ENCODE assay signal across 11 cellular contexts in genomic region chr12:54959291-54960018, GRCh38. TPM values are rescaled to one million over a fixed set of nuclear protein-coding genes. Genes with fewer than 3 reads are reported as not detected.
DNase-seq lines count a peak whose midpoint lies in the region; ATAC-seq and TF ChIP-seq lines count a peak whose summit lies in the region.
"Had no signal": no experiment of that assay in that cellular context is flagged by ENCODE, and none has a peak within 500 bp of the region (broad histone marks: within the 10 kb centered on the region; RNA-seq: fewer than 3 reads in every experiment).

No MANE protein-coding gene starts in this region.

- TF ChIP-seq CTCF in GM12865 (IDR thresholded peaks at IDR 0.05; ENCODE audit: insufficient read depth, low read depth, low read length, missing control alignments) = no peak
- no peak for TF ChIP-seq CTCF in body of pancreas (IDR thresholded peaks at IDR 0.05)

- ATAC-seq in GM19395 (IDR thresholded peaks at IDR 0.05; ENCODE audit: unreplicated experiment) (peak; percentile 68), HG03103 (IDR thresholded peaks at IDR 0.05; ENCODE audit: low read depth, unreplicated experiment) (peak; percentile 68), GM21737 (IDR thresholded peaks at IDR 0.05; ENCODE audit: unreplicated experiment) (no peak), body of pancreas (no peak)
- ATAC-seq: left lobe of liver, SK-N-SH treated with all-trans-retinoic acid at 6 μM for 48 hours had no signal

- no peaks in the 10 kb centered on the region for H3K9me3 ChIP-seq in body of pancreas

- H3K27me3 ChIP-seq in body of pancreas = no peaks in the 10 kb centered on the region

- H3K27me3 Mint-ChIP-seq in activated naive CD8-positive, alpha-beta T cell treated with anti-CD3 and anti-CD28 coated beads for 36 hours = no peaks in the 10 kb centered on the region

- intact Hi-C loops in body of pancreas (cut with DNase I) = loop anchor here (10.0 kb wide), 3 partner anchors 205 to 375 kb away; partner anchors contain the start of gene PPP1R1A

- no peak for TF ChIP-seq POLR2A in body of pancreas (IDR thresholded peaks at IDR 0.05)

- 42 to 59% methylated on average over 10 of the region's 10 CpGs for WGBS in body of pancreas, 2 donors

- no peaks in the 10 kb centered on the region for H3K4me1 ChIP-seq in body of pancreas

- H3K4me3 Mint-ChIP-seq in activated naive CD8-positive, alpha-beta T cell treated with anti-CD3 and anti-CD28 coated beads for 36 hours = no peak overlapping the region

- no peak overlapping the region for H3K27ac ChIP-seq in body of pancreas

- DNase-seq in GM12865 (ENCODE audit: low read depth) (peak; percentile 75), NCI-H510A treated with DMSO at 0.1 percent for 48 hours (lab: John Stamatoyannopoulos, UW) (no peak), body of pancreas (no peak), NCI-H345 treated with DMSO at 0.1 percent for 48 hours (lab: John Stamatoyannopoulos, UW; ENCODE audit: unreplicated experiment) (no peak)
- no peak for DNase-seq in activated naive CD8-positive, alpha-beta T cell treated with anti-CD3 and anti-CD28 coated beads for 36 hours
- DNase-seq: NCI-H146 had no signal

- H3K36me3 ChIP-seq in body of pancreas (replicated peaks in 1 of 2; ENCODE audit: insufficient read depth in 1 of 2, low read depth in 2 of 2) = no peaks in the 10 kb centered on the region

- H3K9me3 Mint-ChIP-seq in activated naive CD8-positive, alpha-beta T cell treated with anti-CD3 and anti-CD28 coated beads for 36 hours = peaks cover under 1% of the 10 kb centered on the region

- peaks cover 84% of the 10 kb centered on the region for H3K36me3 Mint-ChIP-seq in activated naive CD8-positive, alpha-beta T cell treated with anti-CD3 and anti-CD28 coated beads for 36 hours

- peaks cover 81% of the 10 kb centered on the region for H3K4me1 Mint-ChIP-seq in activated naive CD8-positive, alpha-beta T cell treated with anti-CD3 and anti-CD28 coated beads for 36 hours

- H3K27ac Mint-ChIP-seq in activated naive CD8-positive, alpha-beta T cell treated with anti-CD3 and anti-CD28 coated beads for 36 hours = peak overlapping the region; percentile 87

- peak overlapping the region; percentile 19 for H3K4me3 ChIP-seq in GM12865 (ENCODE audit: low read depth, low read length)
- no peak overlapping the region for H3K4me3 ChIP-seq in body of pancreas

RNA-seq across cellular contexts. Expression of gene TESPA1, which starts 25.1 kb away (rescaled TPM):
- total RNA-seq in activated naive CD8-positive, alpha-beta T cell treated with anti-CD3 and anti-CD28 coated beads for 36 hours = 10 to 100 TPM; 92.6 to 95.9 TPM
- not detected for total RNA-seq in body of pancreas

Comparison
In these comparisons a context has a peak if more than half of its experiments do, and no peak if none do; other contexts are left out.
1. ATAC-seq: peak in GM19395 (single experiment) and HG03103 (single experiment); none in GM21737 (single experiment) and body of pancreas (single experiment).
2. RNA of gene TESPA1, which starts 25.1 kb away (total RNA-seq): 92.6 to 95.9 TPM in activated naive CD8-positive, alpha-beta T cell treated with anti-CD3 and anti-CD28 coated beads for 36 hours; not detected in body of pancreas; every median in the first group is over 10 times any median in the second.